ENCODE assay signal across 19 cellular contexts in the genomic region with DNA sequence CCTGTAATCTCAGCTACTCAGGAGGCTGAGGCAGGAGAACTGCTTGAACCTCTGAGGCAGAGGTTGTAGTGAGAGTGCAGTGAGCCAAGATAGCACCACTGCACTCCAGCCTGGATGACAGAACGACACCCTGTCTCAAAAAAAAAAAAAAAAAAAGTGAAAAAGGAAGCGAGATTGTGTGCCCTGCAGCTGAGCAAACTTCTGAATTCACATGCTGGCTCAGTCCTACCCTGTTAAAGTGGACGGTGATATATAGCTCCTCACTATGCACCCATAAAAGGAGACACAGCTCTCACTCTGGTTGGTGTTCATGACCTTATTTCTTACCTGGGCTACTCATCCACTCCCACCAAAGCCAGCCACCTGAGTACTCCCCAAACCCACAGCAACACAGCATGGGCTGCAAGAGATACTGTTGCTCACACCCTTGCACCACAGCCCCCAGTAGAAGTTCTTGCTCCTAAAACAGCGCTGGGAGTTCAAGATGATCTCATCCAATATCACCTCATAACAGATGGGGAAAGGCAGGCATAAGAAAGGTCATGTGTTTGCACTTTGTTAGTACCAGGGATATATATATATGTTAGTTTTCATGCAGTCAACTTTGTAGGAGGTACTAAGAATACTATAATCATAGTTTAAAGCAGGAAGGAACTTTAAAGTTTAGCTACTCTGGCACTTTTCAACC. TPM values are rescaled to one million over a fixed set of nuclear protein-coding genes. Genes with fewer than 3 reads are reported as not detected.
DNase-seq lines count a peak whose midpoint lies in the region; ATAC-seq and TF ChIP-seq lines count a peak whose summit lies in the region.
"Had no signal": no experiment of that assay in that cellular context is flagged by ENCODE, and none has a peak within 500 bp of the region (broad histone marks: within the 10 kb centered on the region; RNA-seq: fewer than 3 reads in every experiment).

No MANE protein-coding gene starts in this region.

- H3K36me3 ChIP-seq in IMR-90 (ENCODE audit: control insufficient read depth, insufficient read depth, low read length) (no peaks in the 10 kb centered on the region), stomach smooth muscle (ENCODE audit: control insufficient read depth in 2 of 2, insufficient read depth in 2 of 2, low read length in 2 of 2) (no peaks in the 10 kb centered on the region)
- H3K36me3 ChIP-seq: brain microvascular endothelial cell, colonic mucosa, heart right ventricle, suprapubic skin had no signal

- no peak for ATAC-seq in IMR-90 (ENCODE audit: low read depth)
- ATAC-seq: heart right ventricle had no signal

- no TSS peak for BruUV-seq in IMR-90 (replicated peaks; lab: Mats Ljungman, UMichigan)

- CTCF ChIA-PET in IMR-90 (lab: Yijun Ruan, JAX) = interaction anchor here (1.5 to 1.7 kb wide), 3 partner anchors 9 to 52 kb away, joined by 3 to 6 read pairs (median 4); no protein-coding TSS in a partner anchor

- H3K9me1 ChIP-seq in IMR-90 (ENCODE audit: insufficient read depth, low read length) = peaks cover 13% of the 10 kb centered on the region

- dilution Hi-C loops in IMR-90 (cut with HindIII; ENCODE audit: low sequenced_read_pairs, unreplicated experiment) = no loop called here

- H3K9ac ChIP-seq in IMR-90 (ENCODE audit: low read depth, low read length) = no peak overlapping the region
- H3K9ac ChIP-seq in stomach smooth muscle (ENCODE audit: low read length in 2 of 2) = peak overlapping the region in 1 of 2 donors; percentile 47
- H3K9ac ChIP-seq: parathyroid adenoma had no signal

- no peak overlapping the region for H2AFZ ChIP-seq in IMR-90 (replicated peaks; ENCODE audit: low read length, poor library complexity)
- H2AFZ ChIP-seq: parathyroid adenoma had no signal

- H3K79me1 ChIP-seq in IMR-90 (ENCODE audit: low read depth in 1 of 2, low read length in 2 of 2) = peaks cover 27 to 66% of the 10 kb centered on the region in 2 experiments

- H3K4me1 ChIP-seq in IMR-90 (ENCODE audit: control insufficient read depth, insufficient read depth, low read length) = peaks cover 11% of the 10 kb centered on the region
- peaks cover 52% of the 10 kb centered on the region for H3K4me1 ChIP-seq in stomach smooth muscle (ENCODE audit: control insufficient read depth, insufficient read depth, low read length)

- TF ChIP-seq POLR2A in IMR-90 (IDR thresholded peaks at IDR 0.05; ENCODE audit: low read depth, low read length) = no peak

- TF ChIP-seq CTCF in IMR-90 (conservative IDR thresholded peaks at IDR 0.05; ENCODE audit: low read depth, low read length) = no peak
- TF ChIP-seq CTCF in foreskin fibroblast (IDR thresholded peaks at IDR 0.05; ENCODE audit: low read depth, low read length) = no peak
- no peak for TF ChIP-seq CTCF in GM10266 (IDR thresholded peaks at IDR 0.05; ENCODE audit: control insufficient read depth, insufficient read depth, low read depth, missing control alignments)

- H3K23ac ChIP-seq in IMR-90 (ENCODE audit: low read depth, low read length) = peak overlapping the region; percentile 42; the same call in 1 of the 2 replicates

- POLR2A ChIA-PET in IMR-90 (lab: Charles Lee; ENCODE audit: unreplicated experiment) = no interaction called here

- no peak overlapping the region for H4K5ac ChIP-seq in IMR-90 (ENCODE audit: low read depth, low read length)

- no peak overlapping the region for H2AK9ac ChIP-seq in IMR-90 (replicated peaks; ENCODE audit: low read depth, low read length, poor library complexity)

- peaks cover 30% of the 10 kb centered on the region for H4K20me1 ChIP-seq in IMR-90 (ENCODE audit: insufficient read depth, low read length)

- intact Hi-C loops in IMR-90 (cut with micrococcal nuclease) = no loop called here

- no peaks in the 10 kb centered on the region for H3K27me3 ChIP-seq in IMR-90 (ENCODE audit: control insufficient read depth, insufficient read depth, low read length)
- no peaks in the 10 kb centered on the region for H3K27me3 ChIP-seq in stomach smooth muscle (ENCODE audit: control insufficient read depth in 1 of 2, insufficient read depth in 2 of 2, low read length in 2 of 2)
- H3K27me3 ChIP-seq: brain microvascular endothelial cell, colonic mucosa, suprapubic skin had no signal

- H2BK5ac ChIP-seq in IMR-90 (ENCODE audit: low read depth, low read length, poor library complexity, severe bottlenecking) = no peak overlapping the region

- no peak overlapping the region for H2BK120ac ChIP-seq in IMR-90 (ENCODE audit: low read depth, low read length)

- no peak overlapping the region for H3K14ac ChIP-seq in IMR-90 (replicated peaks; ENCODE audit: low read depth, low read length)

- H3K4me3 ChIP-seq in IMR-90 (ENCODE audit: insufficient read depth, low read depth, low read length) = no peak overlapping the region
- H3K4me3 ChIP-seq in foreskin fibroblast (ENCODE audit: low read depth in 1 of 2, low read length in 2 of 2) = no peak overlapping the region
- H3K4me3 ChIP-seq in stomach smooth muscle (ENCODE audit: low read length in 2 of 2) = peak overlapping the region in 1 of 2 donors; percentile 55
- H3K4me3 ChIP-seq: colonic mucosa, heart right ventricle, suprapubic skin had no signal

- no peaks in the 10 kb centered on the region for H3K9me3 ChIP-seq in IMR-90 (ENCODE audit: control insufficient read depth, insufficient read depth, low read length)
- H3K9me3 ChIP-seq in stomach smooth muscle (ENCODE audit: control insufficient read depth in 2 of 2, low read length in 2 of 2) = no peaks in the 10 kb centered on the region
- H3K9me3 ChIP-seq: colonic mucosa, heart right ventricle, suprapubic skin had no signal

- in situ Hi-C loops in IMR-90 (cut with MboI; ENCODE audit: low sequenced_read_pairs) = no loop called here

- H2AK5ac ChIP-seq in IMR-90 (ENCODE audit: low read depth, low read length) = no peak overlapping the region

- H4K8ac ChIP-seq in IMR-90 (ENCODE audit: low read depth in 2 of 2, low read length in 2 of 2) = no peak overlapping the region

- H4K91ac ChIP-seq in IMR-90 (ENCODE audit: insufficient read depth, low read depth, low read length) = no peak overlapping the region

- no peak overlapping the region for H3K27ac ChIP-seq in IMR-90 (ENCODE audit: insufficient read depth, low read length)
- H3K27ac ChIP-seq in angular gyrus (ENCODE audit: low read depth, low read length) = peak overlapping the region; percentile 92
- peak overlapping the region; percentile 90 for H3K27ac ChIP-seq in stomach smooth muscle (ENCODE audit: low read length)
- H3K27ac ChIP-seq: brain microvascular endothelial cell, colonic mucosa, parathyroid adenoma, suprapubic skin had no signal

- no peak overlapping the region for H3K56ac ChIP-seq in IMR-90 (ENCODE audit: extremely low read depth, insufficient read depth, low read length)

- H3K4ac ChIP-seq in IMR-90 (ENCODE audit: low read depth, low read length) = no peak overlapping the region

- H2BK15ac ChIP-seq in IMR-90 (ENCODE audit: low read depth, low read length) = no peak overlapping the region

- DNase-seq in IMR-90 = no peak
- DNase-seq in foreskin fibroblast = peak; percentile 48 to 70
- no peak for DNase-seq in activated T-cell treated with anti-CD3 and anti-CD28 coated beads, Interleukin-2, amount 50 U/mL, for 48 hours
- DNase-seq in HPDE6-E6E7 (ENCODE audit: extremely low spot score) = no peak
- no peak for DNase-seq in GM10266 (ENCODE audit: extremely low spot score)
- DNase-seq: activated CD4-positive, alpha-beta T cell treated with anti-CD3 and anti-CD28 coated beads, Interleukin-2, amount 10 ng/mL, durations not matched to agents 24 days and 14 days; brain microvascular endothelial cell; CD4-positive, CD25-positive, alpha-beta regulatory T cell; colonic mucosa; GF-D8; heart right ventricle; mesendoderm; naive B cell; NCI-H1105 treated with DMSO at 0.1 percent for 48 hours; NCI-H446 treated with DMSO at 0.1 percent for 48 hours had no signal

- H2BK20ac ChIP-seq in IMR-90 (ENCODE audit: low read depth, low read length) = no peak overlapping the region

- WGBS in IMR-90 (ENCODE audit: extremely low coverage in 2 of 2, insufficient read length in 1 of 2), 2 experiments = 80% methylated on average over 1 of the region's 4 CpGs; no CpG with 5 or more reads in 1 of the 2 experiments

- no peak overlapping the region for H3K4me2 ChIP-seq in IMR-90 (ENCODE audit: low read depth, low read length)

- H3K18ac ChIP-seq in IMR-90 (ENCODE audit: low read depth, low read length) = no peak overlapping the region

- TF ChIP-seq RAD21 in IMR-90 (IDR thresholded peaks at IDR 0.05; ENCODE audit: low read length) = no peak

TF ChIP-seq in IMR-90, 13 proteins besides CTCF, POLR2A, EP300 and RAD21:
- TF ChIP-seq FOS (IDR thresholded peaks at IDR 0.05; ENCODE audit: low read depth, low read length) (no peak), RCOR1 (IDR thresholded peaks at IDR 0.05; ENCODE audit: insufficient replicate concordance, low read length) (no peak), SMC3 (IDR thresholded peaks at IDR 0.05; ENCODE audit: low read depth, low read length) (no peak), RFX5 (IDR thresholded peaks at IDR 0.05; ENCODE audit: low read depth, low read length) (no peak), CEBPB (IDR thresholded peaks at IDR 0.05; ENCODE audit: low read depth, low read length) (no peak), MAZ (IDR thresholded peaks at IDR 0.05; ENCODE audit: borderline replicate concordance, low read depth, low read length) (no peak)
- TF ChIP-seq, protein P1, sequence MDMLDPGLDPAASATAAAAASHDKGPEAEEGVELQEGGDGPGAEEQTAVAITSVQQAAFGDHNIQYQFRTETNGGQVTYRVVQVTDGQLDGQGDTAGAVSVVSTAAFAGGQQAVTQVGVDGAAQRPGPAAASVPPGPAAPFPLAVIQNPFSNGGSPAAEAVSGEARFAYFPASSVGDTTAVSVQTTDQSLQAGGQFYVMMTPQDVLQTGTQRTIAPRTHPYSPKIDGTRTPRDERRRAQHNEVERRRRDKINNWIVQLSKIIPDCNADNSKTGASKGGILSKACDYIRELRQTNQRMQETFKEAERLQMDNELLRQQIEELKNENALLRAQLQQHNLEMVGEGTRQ (IDR thresholded peaks at IDR 0.05; ENCODE audit: low read depth, low read length) = no peak

RNA-seq across cellular contexts. Expression of gene TTLL11, which starts 4.1 kb away (rescaled TPM):
- 2.0 and 2.5 TPM in 2 replicates for total RNA-seq in IMR-90 (2012; rRNA removed)
- polyA plus RNA-seq in IMR-90 (2012; rRNA removed) = 4.6 and 4.8 TPM in 2 replicates
- 2.9 and 3.1 TPM in 2 replicates for polyA plus RNA-seq in IMR-90 (2012; cell fraction: cytosol; rRNA removed)
- 3.9 and 4.8 TPM in 2 replicates for polyA plus RNA-seq in IMR-90 (2012; cell fraction: nucleus; rRNA removed; ENCODE audit: low replicate concordance)

Comparison
In these comparisons a context has a peak if more than half of its experiments do, and no peak if none do; other contexts are left out.
1. DNase-seq: peak in foreskin fibroblast (2 of 2); none in IMR-90 (single experiment), activated T-cell treated with anti-CD3 and anti-CD28 coated beads, Interleukin-2, amount 50 U/mL, for 48 hours (0 of 2), HPDE6-E6E7 (single experiment) and GM10266 (single experiment).